1 cellular context compared by ENCODE assay signal in the genomic region with DNA sequence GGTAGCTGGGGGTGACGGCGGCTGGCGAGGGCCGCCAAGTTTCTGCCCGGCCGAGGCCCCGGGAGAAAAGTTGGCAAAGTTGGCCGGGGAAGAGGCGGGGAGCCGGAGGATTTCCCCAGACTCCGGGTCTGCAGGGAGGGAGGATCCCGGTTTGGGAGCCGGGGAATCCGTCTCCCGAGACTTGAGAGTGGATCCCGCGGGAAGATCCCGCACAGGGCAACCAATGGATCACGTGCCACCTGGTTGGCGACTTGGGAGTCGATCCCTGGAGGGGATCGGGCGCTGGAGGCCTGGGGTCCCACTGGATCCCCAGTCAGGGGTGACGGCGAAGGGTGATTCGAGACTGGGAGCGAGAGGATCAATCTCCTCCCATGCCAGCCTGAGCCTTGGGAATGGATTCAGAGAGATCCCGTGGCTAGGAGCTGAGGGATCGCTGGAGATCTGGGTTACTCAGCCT.
TF ChIP-seq lines count a peak whose summit lies in the region.

No MANE protein-coding gene starts in this region.

TF ChIP-seq in H1, 55 proteins besides CTCF, POLR2A, EP300 and RAD21 (continued from another document):
- TF ChIP-seq, protein P1, sequence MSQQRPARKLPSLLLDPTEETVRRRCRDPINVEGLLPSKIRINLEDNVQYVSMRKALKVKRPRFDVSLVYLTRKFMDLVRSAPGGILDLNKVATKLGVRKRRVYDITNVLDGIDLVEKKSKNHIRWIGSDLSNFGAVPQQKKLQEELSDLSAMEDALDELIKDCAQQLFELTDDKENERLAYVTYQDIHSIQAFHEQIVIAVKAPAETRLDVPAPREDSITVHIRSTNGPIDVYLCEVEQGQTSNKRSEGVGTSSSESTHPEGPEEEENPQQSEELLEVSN (IDR thresholded peaks at IDR 0.05): peak; percentile 74
- TF ChIP-seq CREB1 (IDR thresholded peaks at IDR 0.05) (no peak), CEBPB (IDR thresholded peaks at IDR 0.05; ENCODE audit: low read depth, low read length) (no peak), SRF (IDR thresholded peaks at IDR 0.05; ENCODE audit: low read depth, low read length) (no peak), RNF2 (IDR thresholded peaks at IDR 0.05; ENCODE audit: borderline replicate concordance, low read depth, low read length, missing control alignments, poor library complexity, severe bottlenecking) (no peak), ZNF274 (IDR thresholded peaks at IDR 0.05; ENCODE audit: borderline replicate concordance, extremely low read depth, low read length) (no peak), SAP30 (IDR thresholded peaks at IDR 0.05; ENCODE audit: insufficient read depth, insufficient replicate concordance, low read length) (no peak), SP4 (IDR thresholded peaks at IDR 0.05; ENCODE audit: low read length) (no peak), YY1 (IDR thresholded peaks at IDR 0.05; ENCODE audit: low read depth, low read length) (no peak), TEAD4 (IDR thresholded peaks at IDR 0.05; ENCODE audit: low read depth, low read length) (no peak), SUZ12 (IDR thresholded peaks at IDR 0.05; ENCODE audit: low read length) (no peak), POLR2AphosphoS5 (IDR thresholded peaks at IDR 0.05; ENCODE audit: low read depth, low read length) (no peak; the same call in 1 of the 2 replicates), TCF12 (IDR thresholded peaks at IDR 0.05; ENCODE audit: low read depth, low read length) (no peak), JUND (IDR thresholded peaks at IDR 0.05; ENCODE audit: low read length) (no peak), POU5F1 (IDR thresholded peaks at IDR 0.05; ENCODE audit: low read depth, low read length) (no peak), BACH1 (IDR thresholded peaks at IDR 0.05; ENCODE audit: low read length) (no peak), TAF1 (IDR thresholded peaks at IDR 0.05; ENCODE audit: low read depth, low read length) (peak; percentile 68), GABPA (IDR thresholded peaks at IDR 0.05; ENCODE audit: borderline replicate concordance, insufficient read depth, low read length) (no peak), JUN (IDR thresholded peaks at IDR 0.05; ENCODE audit: low read depth, low read length) (no peak), HDAC6 (IDR thresholded peaks at IDR 0.05; ENCODE audit: low read depth, low read length) (no peak), TAF7 (optimal IDR thresholded peaks at IDR 0.05; ENCODE audit: borderline replicate concordance, low read depth, low read length) (peak; percentile 54), MAFK (IDR thresholded peaks at IDR 0.05; ENCODE audit: low read depth, low read length) (no peak)
- TF ChIP-seq, protein P2, sequence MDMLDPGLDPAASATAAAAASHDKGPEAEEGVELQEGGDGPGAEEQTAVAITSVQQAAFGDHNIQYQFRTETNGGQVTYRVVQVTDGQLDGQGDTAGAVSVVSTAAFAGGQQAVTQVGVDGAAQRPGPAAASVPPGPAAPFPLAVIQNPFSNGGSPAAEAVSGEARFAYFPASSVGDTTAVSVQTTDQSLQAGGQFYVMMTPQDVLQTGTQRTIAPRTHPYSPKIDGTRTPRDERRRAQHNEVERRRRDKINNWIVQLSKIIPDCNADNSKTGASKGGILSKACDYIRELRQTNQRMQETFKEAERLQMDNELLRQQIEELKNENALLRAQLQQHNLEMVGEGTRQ (IDR thresholded peaks at IDR 0.05; ENCODE audit: low read length): peak; percentile 70
- TF ChIP-seq, protein P3, sequence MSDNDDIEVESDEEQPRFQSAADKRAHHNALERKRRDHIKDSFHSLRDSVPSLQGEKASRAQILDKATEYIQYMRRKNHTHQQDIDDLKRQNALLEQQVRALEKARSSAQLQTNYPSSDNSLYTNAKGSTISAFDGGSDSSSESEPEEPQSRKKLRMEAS (IDR thresholded peaks at IDR 0.05): peak; percentile 61; the same call in 1 of the 2 replicates
